In genomic region chr1:231757101-231757404, GRCh38 we compare ENCODE assay signal across 9 cellular contexts.
DNase-seq lines count a peak whose midpoint lies in the region; ATAC-seq and TF ChIP-seq lines count a peak whose summit lies in the region.
"Had no signal": no experiment of that assay in that cellular context is flagged by ENCODE, and none has a peak within 500 bp of the region (broad histone marks: within the 10 kb centered on the region; RNA-seq: fewer than 3 reads in every experiment).

No MANE protein-coding gene starts in this region.

- peak; percentile 9 for TF ChIP-seq CTCF in left ventricle myocardium inferior (IDR thresholded peaks at IDR 0.05; ENCODE audit: borderline replicate concordance)
- TF ChIP-seq CTCF in upper lobe of right lung (IDR thresholded peaks at IDR 0.05): no peak
- no peak for TF ChIP-seq CTCF in esophagus muscularis mucosa (IDR thresholded peaks at IDR 0.05)

- peaks cover 5% of the 10 kb centered on the region for H3K4me1 ChIP-seq in left ventricle myocardium inferior
- H3K4me1 ChIP-seq in upper lobe of right lung: no peaks in the 10 kb centered on the region
- H3K4me1 ChIP-seq in esophagus muscularis mucosa: peaks cover 0 to 4% (median 2%) of the 10 kb centered on the region in 4 donors

- H3K36me3 ChIP-seq in left ventricle myocardium inferior (peaks cover 27% of the 10 kb centered on the region), upper lobe of right lung (no peaks in the 10 kb centered on the region), esophagus muscularis mucosa (peaks cover 0 to 13% (median 7%) of the 10 kb centered on the region in 4 donors)

- H3K4me1 Mint-ChIP-seq in T-helper 17 cell: peaks cover 8% of the 10 kb centered on the region
- H3K4me1 Mint-ChIP-seq: GM23338 had no signal

- H3K9me3 ChIP-seq in left ventricle myocardium inferior (replicated peaks): peaks cover 22% of the 10 kb centered on the region
- peaks cover 3% of the 10 kb centered on the region for H3K9me3 ChIP-seq in T-helper 17 cell (ENCODE audit: control insufficient read depth, low read length, poor library complexity, severe bottlenecking)
- peaks cover 7% of the 10 kb centered on the region for H3K9me3 ChIP-seq in upper lobe of right lung
- peaks cover 0 to 18% (median 14%) of the 10 kb centered on the region in 4 donors for H3K9me3 ChIP-seq in esophagus muscularis mucosa

- DNase-seq in left ventricle myocardium inferior: no peak
- DNase-seq in Right ventricle myocardium inferior (ENCODE audit: missing footprints): no peak
- DNase-seq in T-helper 17 cell: no peak
- DNase-seq in upper lobe of right lung: no peak
- DNase-seq in nucleus accumbens (lab: John Stamatoyannopoulos, UW): no peak
- DNase-seq in esophagus muscularis mucosa (ENCODE audit: extremely low spot score): no peak
- no peak for DNase-seq in activated gamma-delta T cell treated with Interleukin-2 at 50 U/mL for 16 hours

- no peak for TF ChIP-seq EP300 in esophagus muscularis mucosa (IDR thresholded peaks at IDR 0.05)

- H3K36me3 Mint-ChIP-seq in T-helper 17 cell (ENCODE audit: low read depth): peaks cover 3% of the 10 kb centered on the region

- no peak for TF ChIP-seq POLR2A in esophagus muscularis mucosa (IDR thresholded peaks at IDR 0.05; ENCODE audit: low read depth)

- no peak overlapping the region for H3K27ac Mint-ChIP-seq in T-helper 17 cell
- H3K27ac Mint-ChIP-seq: GM23338 had no signal

- ATAC-seq in Right ventricle myocardium inferior (no peak), HG03103 (IDR thresholded peaks at IDR 0.05; ENCODE audit: low read depth, unreplicated experiment) (peak; percentile 53), T-helper 17 cell (peak; percentile 20), upper lobe of right lung (peak; percentile 44)

- intact Hi-C loops in left ventricle myocardium inferior (cut with micrococcal nuclease): no loop called here
- intact Hi-C loops in Right ventricle myocardium inferior (cut with DNase I): loop anchor here (5.0 to 10.0 kb wide), 2 partner anchors 50 to 178 kb away; no protein-coding TSS in a partner anchor
- intact Hi-C loops in upper lobe of right lung (cut with DNase I): no loop called here
- intact Hi-C loops in esophagus muscularis mucosa (cut with DNase I): no loop called here

- H3K27me3 ChIP-seq in left ventricle myocardium inferior (ENCODE audit: low read depth): no peaks in the 10 kb centered on the region
- no peaks in the 10 kb centered on the region for H3K27me3 ChIP-seq in upper lobe of right lung
- no peaks in the 10 kb centered on the region for H3K27me3 ChIP-seq in esophagus muscularis mucosa

- 45% methylated on average over 2 of the region's 2 CpGs for WGBS in esophagus muscularis mucosa

- H3K27me3 Mint-ChIP-seq in T-helper 17 cell: no peaks in the 10 kb centered on the region

- H3K4me3 Mint-ChIP-seq in T-helper 17 cell: no peak overlapping the region
- H3K4me3 Mint-ChIP-seq: GM23338 had no signal

- H3K4me3 ChIP-seq in left ventricle myocardium inferior: no peak overlapping the region
- H3K4me3 ChIP-seq in upper lobe of right lung: no peak overlapping the region
- no peak overlapping the region for H3K4me3 ChIP-seq in esophagus muscularis mucosa
- H3K4me3 ChIP-seq: GM23338 had no signal

- H3K27ac ChIP-seq in left ventricle myocardium inferior (replicated peaks) (no peak overlapping the region), upper lobe of right lung (no peak overlapping the region), esophagus muscularis mucosa (replicated peaks in 1 of 4) (no peak overlapping the region)
